ENCODE assay signal across 8 cellular contexts in genomic region chr9:70602364-70603019, GRCh38.
DNase-seq lines count a peak whose midpoint lies in the region; ATAC-seq and TF ChIP-seq lines count a peak whose summit lies in the region.

No MANE protein-coding gene starts in this region.

- peak overlapping the region; percentile 55 for H3K4me3 ChIP-seq in skeletal muscle satellite cell (ENCODE audit: low read length)

- no peaks in the 10 kb centered on the region for H3K27me3 Mint-ChIP-seq in MCF 10A (ENCODE audit: insufficient read depth, unreplicated experiment)

- H3K27ac Mint-ChIP-seq in MCF 10A (ENCODE audit: low read depth, unreplicated experiment) = no peak overlapping the region

- H3K9me3 ChIP-seq in skeletal muscle satellite cell (replicated peaks; ENCODE audit: low read length) = no peaks in the 10 kb centered on the region

- no peaks in the 10 kb centered on the region for H3K9me3 Mint-ChIP-seq in MCF 10A (ENCODE audit: unreplicated experiment)

- no TSS peak for BruUV-seq in MCF 10A (replicated peaks; lab: Mats Ljungman, UMichigan)

- DNase-seq in SIG-M5 treated with dmso at 0.1 percent for 504 hours (lab: John Stamatoyannopoulos, UW; ENCODE audit: unreplicated experiment) (peak; percentile 64), SIG-M5 (lab: John Stamatoyannopoulos, UW) (no peak), NCI-H1417 (lab: John Stamatoyannopoulos, UW) (peak; percentile 50 to 87 (median 60)), T-helper 2 cell (peak in 4 of 5 experiments; percentile 5 to 61 (median 14)), MCF 10A (ENCODE audit: unreplicated experiment) (peak; percentile 83), iPS-NIHi11 (ENCODE audit: low spot score) (peak; percentile 75)

- peak; percentile 78 for ATAC-seq in HG02610 (IDR thresholded peaks at IDR 0.05; ENCODE audit: unreplicated experiment)

- no peaks in the 10 kb centered on the region for H3K27me3 ChIP-seq in skeletal muscle satellite cell (ENCODE audit: control insufficient read depth, insufficient read depth, low read length)

- TF ChIP-seq CTCF in MCF 10A (IDR thresholded peaks at IDR 0.05; ENCODE audit: unreplicated experiment) = peak; percentile 77

- H3K4me3 Mint-ChIP-seq in MCF 10A (ENCODE audit: unreplicated experiment) = no peak overlapping the region

- H3K4me1 ChIP-seq in skeletal muscle satellite cell (ENCODE audit: control insufficient read depth, insufficient read depth, low read length) = peaks cover 24% of the 10 kb centered on the region

- H3K36me3 ChIP-seq in skeletal muscle satellite cell (ENCODE audit: insufficient read depth, low read length) = no peaks in the 10 kb centered on the region

- CTCF ChIA-PET in MCF 10A (lab: Yijun Ruan, JAX) = interaction anchor here (0.5 to 5.7 kb wide), 80 partner anchors 9 to 1183 kb away, joined by 3 to 129 read pairs (median 4); partner anchors contain the start of gene KLF9

- H3K4me2 ChIP-seq in skeletal muscle satellite cell (ENCODE audit: low read length) = peak overlapping the region; percentile 78

- peaks cover 12% of the 10 kb centered on the region for H3K4me1 Mint-ChIP-seq in MCF 10A (ENCODE audit: insufficient read depth, unreplicated experiment)

- intact Hi-C loops in MCF 10A (cut with micrococcal nuclease) = loop anchor here (1.0 to 10.0 kb wide), 12 partner anchors 118 to 1178 kb away; partner anchors contain the start of gene SMC5

- H3K9ac ChIP-seq in skeletal muscle satellite cell (ENCODE audit: low read depth, low read length) = peak overlapping the region; percentile 93

- H3K36me3 Mint-ChIP-seq in MCF 10A (ENCODE audit: insufficient read depth, unreplicated experiment) = no peaks in the 10 kb centered on the region

- POLR2A ChIA-PET in MCF 10A (lab: Yijun Ruan, JAX) = interaction anchor here (0.6 to 7.3 kb wide), 25 partner anchors 14 to 1090 kb away, joined by 3 to 186 read pairs (median 5); partner anchors contain the start of genes KLF9 and SMC5
